Comparison of ENCODE assay signal across 9 cellular contexts in the genomic region with DNA sequence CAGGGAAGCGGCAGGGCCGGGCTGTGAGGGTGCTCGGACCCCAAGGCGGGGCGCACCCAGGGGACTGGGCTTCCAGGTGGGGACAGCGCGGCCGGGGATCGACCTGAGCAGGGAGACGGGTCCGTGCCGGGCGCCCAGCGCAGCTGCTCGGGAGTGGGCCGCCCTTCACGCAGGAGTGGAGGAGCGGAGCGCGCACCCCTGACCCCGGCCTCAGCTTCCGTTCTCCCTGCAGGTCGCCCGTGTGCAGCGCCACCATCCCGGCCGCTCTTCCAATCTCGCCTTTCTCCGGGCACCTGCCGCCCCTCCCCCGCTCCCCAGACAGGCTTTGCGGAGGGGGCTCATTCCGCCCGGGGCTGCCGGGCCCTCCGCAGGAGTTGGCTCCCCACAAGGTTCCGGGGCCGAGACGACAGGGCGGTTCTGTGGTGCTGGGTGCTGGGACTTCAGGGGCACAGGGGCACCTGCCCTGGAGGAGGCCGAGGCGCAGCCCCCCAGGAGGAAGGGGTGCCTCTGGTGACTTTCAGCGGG. TPM values are rescaled to one million over a fixed set of nuclear protein-coding genes. Genes with fewer than 3 reads are reported as not detected.
A peak's percentile ranks its signal among the peaks of the same experiment; 100 is the strongest.
DNase-seq lines count a peak whose midpoint lies in the region; ATAC-seq and TF ChIP-seq lines count a peak whose summit lies in the region.
"Not testable (repeated sequence)": the region's sequence is repeated elsewhere in the genome, so short reads cannot be mapped to it uniquely, and the experiment has no call there.
"Had no signal": no experiment of that assay in that cellular context is flagged by ENCODE, and none has a peak within 500 bp of the region (broad histone marks: within the 10 kb centered on the region; RNA-seq: fewer than 3 reads in every experiment).

No MANE protein-coding gene starts in this region.

- not testable (repeated sequence) for H3K9ac ChIP-seq in smooth muscle cell (ENCODE audit: low read depth)

- H3K79me2 ChIP-seq in smooth muscle cell (ENCODE audit: low read depth), result not testable (repeated sequence)

- not testable (repeated sequence) for DNase-seq in BJ (ENCODE audit: low read depth); esophagus muscularis mucosa (ENCODE audit: extremely low spot score); smooth muscle cell (lab: John Stamatoyannopoulos, UW; ENCODE audit: unreplicated experiment)
- peak; percentile 45 for DNase-seq in NCI-H69 (lab: John Stamatoyannopoulos, UW)
- DNase-seq in lower lobe of right lung, result peak; percentile 53

- H3K27ac ChIP-seq in esophagus muscularis mucosa (replicated peaks in 1 of 4), result peak overlapping the region in 3 of 4 donors; percentile 80 to 81 (median 81)
- peak overlapping the region; percentile 24 for H3K27ac ChIP-seq in lower lobe of right lung
- not testable (repeated sequence) for H3K27ac ChIP-seq in smooth muscle cell (ENCODE audit: low read depth)

- H3K27ac Mint-ChIP-seq in activated T-helper 17 cell treated with anti-CD3 and anti-CD28 coated beads, Interleukin-2, amount 50 U/mL, for 72 hours, result not testable (repeated sequence)

- peak overlapping the region; percentile 41 for H3K4me3 Mint-ChIP-seq in activated T-helper 17 cell treated with anti-CD3 and anti-CD28 coated beads, Interleukin-2, amount 50 U/mL, for 72 hours

- CTCF ChIA-PET in BJ (lab: Yijun Ruan, JAX), result not testable (repeated sequence)

- not testable (repeated sequence) for H3K27me3 ChIP-seq in BJ (ENCODE audit: control insufficient read depth, insufficient read depth, low read length); esophagus muscularis mucosa; lower lobe of right lung (ENCODE audit: low read depth)
- H3K27me3 ChIP-seq in smooth muscle cell (ENCODE audit: low read depth), result peaks cover 12% of the 10 kb centered on the region

- H3K36me3 Mint-ChIP-seq in activated T-helper 17 cell treated with anti-CD3 and anti-CD28 coated beads, Interleukin-2, amount 50 U/mL, for 72 hours (ENCODE audit: low read depth), result not testable (repeated sequence)

- H3K9me3 ChIP-seq in esophagus muscularis mucosa, result peaks cover 0 to 14% (median 9%) of the 10 kb centered on the region in 4 donors
- not testable (repeated sequence) for H3K9me3 ChIP-seq in lower lobe of right lung; smooth muscle cell (replicated peaks; ENCODE audit: low read depth)

- not testable (repeated sequence) for H4K20me1 ChIP-seq in smooth muscle cell (ENCODE audit: low read depth)

- H3F3A ChIP-seq in smooth muscle cell (ENCODE audit: low read depth), result not testable (repeated sequence)

- H2AFZ ChIP-seq in smooth muscle cell (ENCODE audit: low read depth), result not testable (repeated sequence)

- peaks cover 8 to 23% (median 21%) of the 10 kb centered on the region in 4 donors for H3K4me1 ChIP-seq in esophagus muscularis mucosa
- H3K4me1 ChIP-seq in lower lobe of right lung; smooth muscle cell (ENCODE audit: low read depth): not testable (repeated sequence)

- H3K27me3 Mint-ChIP-seq in activated T-helper 17 cell treated with anti-CD3 and anti-CD28 coated beads, Interleukin-2, amount 50 U/mL, for 72 hours, result not testable (repeated sequence)

- not testable (repeated sequence) for TF ChIP-seq POLR2A in esophagus muscularis mucosa (IDR thresholded peaks at IDR 0.05; ENCODE audit: low read depth)

- intact Hi-C loops in esophagus muscularis mucosa (cut with DNase I); lower lobe of right lung (cut with DNase I): not testable (repeated sequence)

- ATAC-seq in GM19438 (IDR thresholded peaks at IDR 0.05; ENCODE audit: low read depth, unreplicated experiment) (peak; percentile 12), HG03039 (IDR thresholded peaks at IDR 0.05; ENCODE audit: unreplicated experiment) (peak; percentile 5), lower lobe of right lung (peak; percentile 35 to 41)
- ATAC-seq in activated T-helper 17 cell treated with anti-CD3 and anti-CD28 coated beads, Interleukin-2, amount 50 U/mL, for 72 hours (replicated peaks), result peak; percentile 44

- H3K9me3 Mint-ChIP-seq in activated T-helper 17 cell treated with anti-CD3 and anti-CD28 coated beads, Interleukin-2, amount 50 U/mL, for 72 hours, result not testable (repeated sequence)

- not testable (repeated sequence) for H3K4me1 Mint-ChIP-seq in activated T-helper 17 cell treated with anti-CD3 and anti-CD28 coated beads, Interleukin-2, amount 50 U/mL, for 72 hours

- peak overlapping the region; percentile 100 for H3K4me2 ChIP-seq in smooth muscle cell

- H3K36me3 ChIP-seq in BJ (ENCODE audit: control insufficient read depth, insufficient read depth, low read length); esophagus muscularis mucosa; lower lobe of right lung; smooth muscle cell (ENCODE audit: low read depth): not testable (repeated sequence)

- H3K4me3 ChIP-seq in BJ (ENCODE audit: low read depth, low read length), result peak overlapping the region; percentile 5
- peak overlapping the region; percentile 66 to 95 (median 72) for H3K4me3 ChIP-seq in esophagus muscularis mucosa
- peak overlapping the region; percentile 68 for H3K4me3 ChIP-seq in lower lobe of right lung
- H3K4me3 ChIP-seq in smooth muscle cell, result peak overlapping the region; percentile 83

- TF ChIP-seq CTCF in BJ (IDR thresholded peaks at IDR 0.05; ENCODE audit: insufficient read depth, low read depth, low read length); esophagus muscularis mucosa (IDR thresholded peaks at IDR 0.05); lower lobe of right lung (IDR thresholded peaks at IDR 0.05); smooth muscle cell (IDR thresholded peaks at IDR 0.05; ENCODE audit: borderline replicate concordance, insufficient read depth, poor library complexity, severe bottlenecking): not testable (repeated sequence)

- no CpG with 5 or more reads among the region's 43 CpGs for WGBS in esophagus muscularis mucosa
- 22% methylated on average over 23 of the region's 43 CpGs for WGBS in smooth muscle cell (ENCODE audit: low lambda C conversion rate)

- not testable (repeated sequence) for TF ChIP-seq EP300 in esophagus muscularis mucosa (IDR thresholded peaks at IDR 0.05)

- POLR2A ChIA-PET in BJ (lab: Charles Lee), result not testable (repeated sequence)

RNA-seq across cellular contexts. Expression of a gene that starts 0.7 kb away (rescaled TPM):
- polyA plus RNA-seq in BJ (2011; rRNA removed) (0.05 TPM in 1 of 2 replicates, not detected in the other), smooth muscle cell (not detected in 2 replicates)
- 0.14 TPM in 1 of 2 replicates, not detected in the other for polyA minus RNA-seq in BJ (2011; rRNA and poly(A)+ RNA removed)
- 1 to 10 TPM in 1 of 2 donors, under 1 TPM in 1; 0.30 to 7.0 TPM for total RNA-seq in activated T-helper 17 cell treated with anti-CD3 and anti-CD28 coated beads, Interleukin-2, amount 50 U/mL, for 72 hours
- total RNA-seq in esophagus muscularis mucosa (10 to 100 TPM in 1 of 4 donors, 1 to 10 TPM in 3; 2.2 to 11.7 (median 6.2) TPM), lower lobe of right lung (14.9 TPM), smooth muscle cell (0.04 TPM in 1 of 2 replicates, not detected in the other)
- total RNA-seq: M059J had no signal

Comparison
In these comparisons a context has a peak if more than half of its experiments do, and no peak if none do; other contexts are left out.
1. H3K4me3 ChIP-seq: peak in every context shown above with its lines; median percentile 83 in smooth muscle cell; 72 in esophagus muscularis mucosa; 68 in lower lobe of right lung; 5 in BJ.